Comparison of ENCODE assay signal across 1 cellular context in the genomic region with DNA sequence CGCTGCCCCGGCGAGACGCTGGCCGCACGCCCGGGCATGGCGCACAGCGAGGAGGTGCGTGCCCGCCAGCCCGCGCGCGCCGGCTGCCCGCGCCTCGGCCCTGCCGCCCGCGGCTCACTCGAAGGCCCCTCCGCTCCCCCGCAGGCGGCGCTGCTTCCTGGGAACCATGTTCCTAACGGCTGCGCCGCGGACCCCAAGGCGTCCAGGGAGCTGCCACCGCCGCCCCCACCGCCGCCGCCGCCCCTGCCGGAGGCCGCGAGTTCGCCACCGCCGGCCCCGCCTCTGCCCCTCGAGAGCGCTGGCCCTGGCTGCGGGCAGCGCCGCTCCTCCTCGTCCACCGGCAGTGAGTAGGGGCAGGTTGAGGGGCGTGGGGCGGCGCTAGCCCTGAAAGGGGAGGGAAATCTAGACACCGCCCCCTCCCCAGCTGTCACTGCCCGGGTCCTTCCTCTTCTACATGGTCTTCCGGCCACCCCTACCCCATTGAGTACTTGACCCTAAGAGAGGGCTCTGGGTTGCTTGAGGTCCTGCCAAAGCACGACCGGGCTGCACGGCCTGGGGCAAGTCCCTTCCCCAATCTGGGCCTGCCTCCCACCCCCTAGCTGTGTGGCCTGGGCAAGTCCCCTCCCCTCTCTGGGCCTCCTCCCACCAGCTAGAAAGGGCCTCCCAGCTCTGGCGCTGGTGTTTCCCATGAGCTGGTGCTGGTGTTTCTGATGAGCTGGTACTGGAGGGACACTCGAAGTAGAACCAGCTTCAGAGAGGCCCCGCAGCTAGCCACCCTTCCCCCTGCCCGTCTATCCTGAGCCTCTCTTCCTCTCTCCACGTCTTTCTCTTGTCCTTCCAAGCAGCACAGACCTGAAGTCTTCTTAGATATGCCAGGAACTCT.
TF ChIP-seq lines count a peak whose summit lies in the region.

No MANE protein-coding gene starts in this region.

TF ChIP-seq in endothelial cell of umbilical vein, 7 proteins besides CTCF, POLR2A, EP300 and RAD21 (continued from another document):
- TF ChIP-seq JUN (IDR thresholded peaks at IDR 0.05; ENCODE audit: borderline replicate concordance, insufficient read depth, insufficient read length, low read depth) = no peak
- no peak for TF ChIP-seq MYC (IDR thresholded peaks at IDR 0.05; ENCODE audit: low read depth, low read length)
TF ChIP-seq in endothelial cell of umbilical vein: peak in this region for 0.
